Comparison of ENCODE assay signal across 19 cellular contexts in the genomic region with DNA sequence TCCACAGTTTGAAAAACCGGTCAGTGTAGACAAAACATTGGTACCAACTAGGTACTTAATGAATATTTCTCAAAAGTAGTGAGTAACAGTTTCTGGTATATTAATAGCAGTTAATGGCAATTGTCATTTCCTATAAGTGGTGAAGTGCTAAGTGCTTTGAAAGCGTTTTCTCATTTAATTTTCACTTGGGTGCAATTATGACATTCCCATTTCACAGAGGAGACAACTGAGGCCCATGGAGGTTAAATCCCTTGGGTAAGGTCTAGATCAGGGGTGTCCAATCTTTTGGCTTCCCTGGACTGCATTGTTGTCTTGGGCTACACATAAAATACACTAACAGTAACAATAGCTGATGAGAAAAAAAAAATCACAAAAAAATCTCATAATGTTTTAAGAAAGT. TPM values are rescaled to one million over a fixed set of nuclear protein-coding genes. Genes with fewer than 3 reads are reported as not detected.
A peak's percentile ranks its signal among the peaks of the same experiment; 100 is the strongest.
DNase-seq lines count a peak whose midpoint lies in the region; ATAC-seq and TF ChIP-seq lines count a peak whose summit lies in the region.
"Had no signal": no experiment of that assay in that cellular context is flagged by ENCODE, and none has a peak within 500 bp of the region (broad histone marks: within the 10 kb centered on the region; RNA-seq: fewer than 3 reads in every experiment).

No MANE protein-coding gene starts in this region.

- TF ChIP-seq CTCF in Caco-2 (IDR thresholded peaks at IDR 0.05; ENCODE audit: insufficient read depth in 1 of 2, low read depth in 1 of 2, low read length in 1 of 2, severe bottlenecking in 1 of 2, unreplicated experiment in 1 of 2): no peak
- no peak for TF ChIP-seq CTCF in Loucy (conservative IDR thresholded peaks at IDR 0.05; ENCODE audit: low read length)
- no peak for TF ChIP-seq CTCF in glutamatergic neuron (IDR thresholded peaks at IDR 0.05; ENCODE audit: partially characterized antibody, unreplicated experiment)

- H3K9me3 ChIP-seq in Caco-2: no peaks in the 10 kb centered on the region
- no peaks in the 10 kb centered on the region; the same call in 1 of the 2 replicates for H3K9me3 ChIP-seq in Loucy (ENCODE audit: insufficient read depth, low read depth, low read length)
- no peaks in the 10 kb centered on the region for H3K9me3 ChIP-seq in neuron (ENCODE audit: low read length)
- H3K9me3 ChIP-seq: neutrophil, right atrium auricular region, SJCRH30, testis had no signal

- no peaks in the 10 kb centered on the region for H3K9me3 Mint-ChIP-seq in Caco-2 (ENCODE audit: unreplicated experiment)
- H3K9me3 Mint-ChIP-seq in glutamatergic neuron (ENCODE audit: unreplicated experiment): peaks cover 13% of the 10 kb centered on the region
- peaks cover 0 to 1% of the 10 kb centered on the region in 2 donors for H3K9me3 Mint-ChIP-seq in activated T-cell treated with anti-CD3 and anti-CD28 coated beads, Interleukin-2, amount 50 U/mL, for 72 hours

- H3K27ac Mint-ChIP-seq in Caco-2 (ENCODE audit: unreplicated experiment) (no peak overlapping the region), glutamatergic neuron (ENCODE audit: unreplicated experiment) (no peak overlapping the region)
- H3K27ac Mint-ChIP-seq in activated T-cell treated with anti-CD3 and anti-CD28 coated beads, Interleukin-2, amount 50 U/mL, for 72 hours: no peak overlapping the region
- H3K27ac Mint-ChIP-seq: activated CD8-positive, alpha-beta T cell treated with anti-CD3 and anti-CD28 coated beads, Interleukin-2, amount 10 ng/mL, durations not matched to agents 7 days and 5 days; IgD-negative memory B cell had no signal

- peak overlapping the region; percentile 81 for H3K4me2 ChIP-seq in Loucy (ENCODE audit: low read depth, low read length, poor library complexity, severe bottlenecking)

- peaks cover 7% of the 10 kb centered on the region for H3K4me1 Mint-ChIP-seq in Caco-2 (ENCODE audit: low read depth, unreplicated experiment)
- peaks cover 5% of the 10 kb centered on the region for H3K4me1 Mint-ChIP-seq in glutamatergic neuron (ENCODE audit: low read depth, unreplicated experiment)
- peaks cover 10% of the 10 kb centered on the region for H3K4me1 Mint-ChIP-seq in activated T-cell treated with anti-CD3 and anti-CD28 coated beads, Interleukin-2, amount 50 U/mL, for 72 hours (ENCODE audit: low read depth)

- no peak overlapping the region for H3K9ac ChIP-seq in Loucy (ENCODE audit: low read depth, low read length, poor library complexity, severe bottlenecking)

- peaks cover 11% of the 10 kb centered on the region for H3K4me1 ChIP-seq in Caco-2
- no peaks in the 10 kb centered on the region for H3K4me1 ChIP-seq in Loucy (ENCODE audit: insufficient read depth, low read length, poor library complexity, severe bottlenecking)
- peaks cover 4% of the 10 kb centered on the region for H3K4me1 ChIP-seq in neuron (ENCODE audit: insufficient read depth, low read length)
- H3K4me1 ChIP-seq: SJCRH30, testis had no signal

- no peaks in the 10 kb centered on the region for H4K20me1 ChIP-seq in Loucy (ENCODE audit: insufficient read depth, low read length, poor library complexity, severe bottlenecking)

- H3K36me3 ChIP-seq in Caco-2 (ENCODE audit: control insufficient read depth, insufficient read depth, low read length) (no peaks in the 10 kb centered on the region), Loucy (ENCODE audit: insufficient read depth, low read length) (no peaks in the 10 kb centered on the region), neuron (ENCODE audit: insufficient read depth, low read length) (no peaks in the 10 kb centered on the region)
- H3K36me3 ChIP-seq: brain microvascular endothelial cell, neutrophil, right atrium auricular region, SJCRH30 had no signal

- no peaks in the 10 kb centered on the region for H3F3A ChIP-seq in Loucy (ENCODE audit: low read depth)

- H3K79me2 ChIP-seq in Loucy (ENCODE audit: insufficient read depth, low read length): no peaks in the 10 kb centered on the region

- H3K27me3 ChIP-seq in Caco-2 (replicated peaks; ENCODE audit: control insufficient read depth, insufficient read depth, low read length) (peaks cover 1% of the 10 kb centered on the region; the same call in 1 of the 2 replicates), Loucy (ENCODE audit: insufficient read depth, low read length, poor library complexity, severe bottlenecking) (no peaks in the 10 kb centered on the region), neuron (ENCODE audit: insufficient read depth, low read length) (peaks cover 25% of the 10 kb centered on the region)
- H3K27me3 ChIP-seq: right atrium auricular region, testis had no signal

- CTCF ChIA-PET in Caco-2 (lab: Charles Lee): no interaction called here

- no peak overlapping the region for H3K4me3 ChIP-seq in Caco-2 (ENCODE audit: low read depth, low read length)
- no peak overlapping the region for H3K4me3 ChIP-seq in Loucy (ENCODE audit: low read length, poor library complexity, severe bottlenecking)
- peak overlapping the region; percentile 55 for H3K4me3 ChIP-seq in neuron (ENCODE audit: low read length)
- H3K4me3 ChIP-seq: SJCRH30 had no signal

- H3K36me3 Mint-ChIP-seq in Caco-2 (ENCODE audit: insufficient read depth, unreplicated experiment) (no peaks in the 10 kb centered on the region), glutamatergic neuron (ENCODE audit: unreplicated experiment) (peaks cover 11% of the 10 kb centered on the region)
- peaks cover 0 to 3% of the 10 kb centered on the region in 2 donors for H3K36me3 Mint-ChIP-seq in activated T-cell treated with anti-CD3 and anti-CD28 coated beads, Interleukin-2, amount 50 U/mL, for 72 hours (ENCODE audit: insufficient read depth in 2 of 2)

- H2AFZ ChIP-seq in Loucy (ENCODE audit: low read length): 0 out of 2 replicates have a peak overlapping the region, but pooled peaks have one; percentile 93
- H2AFZ ChIP-seq in neuron (ENCODE audit: low read depth, low read length): no peak overlapping the region

- intact Hi-C loops in Caco-2 (cut with micrococcal nuclease; ENCODE audit: unreplicated experiment): no loop called here

- no peaks in the 10 kb centered on the region for H3K9me2 ChIP-seq in Loucy (replicated peaks; ENCODE audit: low read depth, low read length)

- H3K4me3 Mint-ChIP-seq in Caco-2 (ENCODE audit: unreplicated experiment) (peak overlapping the region; percentile 74), glutamatergic neuron (ENCODE audit: unreplicated experiment) (peak overlapping the region; percentile 58)
- H3K4me3 Mint-ChIP-seq in activated T-cell treated with anti-CD3 and anti-CD28 coated beads, Interleukin-2, amount 50 U/mL, for 72 hours: peak overlapping the region in 1 of 2 donors; percentile 67
- H3K4me3 Mint-ChIP-seq: activated CD8-positive, alpha-beta T cell treated with anti-CD3 and anti-CD28 coated beads, Interleukin-2, amount 10 ng/mL, durations not matched to agents 7 days and 5 days had no signal

- POLR2A ChIA-PET in Caco-2 (lab: Charles Lee): no interaction called here

- no peak for DNase-seq in Caco-2
- DNase-seq in glutamatergic neuron: no peak
- DNase-seq in CD1c-positive myeloid dendritic cell (ENCODE audit: extremely low spot score): no peak
- no peak for DNase-seq in activated T-cell treated with anti-CD3 and anti-CD28 coated beads, Interleukin-2, amount 50 U/mL, for 72 hours
- DNase-seq: activated CD8-positive, alpha-beta T cell treated with anti-CD3 and anti-CD28 coated beads, Interleukin-2, amount 10 ng/mL, durations not matched to agents 7 days and 5 days; AML-193; brain microvascular endothelial cell; cortex of kidney; mesenchymal stem cell; NCI-H774; SJCRH30; T-helper 9 cell; testis had no signal

- no TSS peak for BruUV-seq in Caco-2 (replicated peaks; lab: Mats Ljungman, UMichigan)

- H3K27me3 Mint-ChIP-seq in Caco-2 (ENCODE audit: insufficient read depth, unreplicated experiment) (peaks cover 14% of the 10 kb centered on the region), glutamatergic neuron (ENCODE audit: unreplicated experiment) (peaks cover 14% of the 10 kb centered on the region)
- H3K27me3 Mint-ChIP-seq in activated T-cell treated with anti-CD3 and anti-CD28 coated beads, Interleukin-2, amount 50 U/mL, for 72 hours (ENCODE audit: low read depth): peaks cover 30% of the 10 kb centered on the region

- ATAC-seq in activated T-cell treated with anti-CD3 and anti-CD28 coated beads, Interleukin-2, amount 50 U/mL, for 72 hours (replicated peaks in 1 of 2): no peak
- no peak for ATAC-seq in GM19395 (IDR thresholded peaks at IDR 0.05; ENCODE audit: unreplicated experiment)

RNA-seq across cellular contexts. Expression of a gene that starts 0.7 kb away (rescaled TPM):
- 0.41 and 0.70 TPM in 2 replicates for total RNA-seq in Caco-2 (2022)
- total RNA-seq in glutamatergic neuron (ENCODE audit: unreplicated experiment): 15.6 TPM
- total RNA-seq in activated T-cell treated with anti-CD3 and anti-CD28 coated beads, Interleukin-2, amount 50 U/mL, for 72 hours: under 1 TPM; 0.41 to 0.72 TPM
- total RNA-seq: activated CD8-positive, alpha-beta T cell treated with anti-CD3 and anti-CD28 coated beads, Interleukin-2, amount 10 ng/mL, durations not matched to agents 7 days and 5 days had no signal

RNA-seq across cellular contexts. Expression of a gene that starts 8.9 kb away (rescaled TPM):
- total RNA-seq in Caco-2 (2022) (0.41 TPM in 1 of 2 replicates, not detected in the other), glutamatergic neuron (ENCODE audit: unreplicated experiment) (10.4 TPM)
- total RNA-seq in activated T-cell treated with anti-CD3 and anti-CD28 coated beads, Interleukin-2, amount 50 U/mL, for 72 hours: 1 to 10 TPM; 5.1 to 5.7 TPM
- total RNA-seq: activated CD8-positive, alpha-beta T cell treated with anti-CD3 and anti-CD28 coated beads, Interleukin-2, amount 10 ng/mL, durations not matched to agents 7 days and 5 days; SJCRH30 had no signal
